In the genomic region with DNA sequence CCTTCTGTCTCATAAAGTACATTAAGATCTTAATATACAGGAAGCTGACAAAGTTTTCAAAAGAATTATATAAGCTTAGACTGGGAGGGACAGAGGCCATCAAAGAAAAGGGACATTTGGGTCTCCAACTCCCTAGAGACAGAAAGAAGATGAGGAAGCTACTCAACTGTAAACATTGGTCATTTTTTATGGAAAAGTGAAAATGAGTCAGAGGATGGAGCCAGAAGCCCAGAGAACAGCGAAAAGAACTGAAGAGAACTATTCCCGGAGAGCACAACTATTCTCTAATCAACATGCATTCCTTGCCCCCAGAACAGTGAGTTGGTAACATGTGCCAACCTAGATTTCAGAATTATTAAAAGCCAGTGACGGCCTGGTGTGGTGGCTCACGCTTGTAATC, we compare ENCODE assay signal across 31 cellular contexts.
"Had no signal": no experiment of that assay in that cellular context is flagged by ENCODE, and none has a peak within 500 bp of the region (broad histone marks: within the 10 kb centered on the region; RNA-seq: fewer than 3 reads in every experiment).

No MANE protein-coding gene starts in this region.

- H3K36me3 ChIP-seq: brain microvascular endothelial cell, breast epithelium had no signal

- H3K9me3 ChIP-seq: body of pancreas, breast epithelium had no signal

- H3K4me1 Mint-ChIP-seq: activated B cell treated with CpG ODN at 0.5 μM for 24 hours; activated CD4-positive, alpha-beta T cell treated with anti-CD3 and anti-CD28 coated beads, Interleukin-2, amount 10 ng/mL, durations not matched to agents 24 days and 14 days; activated naive CD8-positive, alpha-beta T cell treated with anti-CD3 and anti-CD28 coated beads for 36 hours; activated T-helper 17 cell treated with anti-CD3 and anti-CD28 coated beads, Interleukin-2, amount 50 U/mL, for 72 hours had no signal

- DNase-seq: activated B cell treated with CpG ODN at 0.5 μM for 24 hours; activated CD4-positive, alpha-beta memory T cell treated with anti-CD3 and anti-CD28 coated beads for 36 hours; activated CD4-positive, alpha-beta T cell treated with anti-CD3 and anti-CD28 coated beads for 4 hours; activated CD4-positive, alpha-beta T cell treated with anti-CD3 and anti-CD28 coated beads, Interleukin-2, amount 10 ng/mL, durations not matched to agents 24 days and 14 days; activated CD4-positive, CD25-positive, alpha-beta regulatory T cell treated with anti-CD3 and anti-CD28 coated beads, Interleukin-2, amount 50 U/mL, for 72 hours; activated CD8-positive, alpha-beta memory T cell treated with anti-CD3 and anti-CD28 coated beads, Interleukin-2, amount 50 U/mL, for 4 hours; activated CD8-positive, alpha-beta T cell treated with anti-CD3 and anti-CD28 coated beads for 36 hours; activated effector memory CD4-positive, alpha-beta T cell treated with anti-CD3 and anti-CD28 coated beads, Interleukin-2, amount 50 U/mL, for 16 hours; activated gamma-delta T cell treated with Interleukin-2 at 50 U/mL for 16 hours; activated naive CD4-positive, alpha-beta T cell; activated naive CD4-positive, alpha-beta T cell treated with anti-CD3 and anti-CD28 coated beads for 36 hours; activated naive CD8-positive, alpha-beta T cell treated with anti-CD3 and anti-CD28 coated beads for 36 hours; activated T-cell treated with anti-CD3 and anti-CD28 coated beads for 4 hours; activated T-cell treated with anti-CD3 and anti-CD28 coated beads, Interleukin-2, amount 50 U/mL, for 1 hour; activated T-cell treated with anti-CD3 and anti-CD28 coated beads, Interleukin-2, amount 50 U/mL, for 4 hours; activated T-cell treated with anti-CD3 and anti-CD28 coated beads, Interleukin-2, amount 50 U/mL, for 72 hours; amygdala; anterior cingulate cortex; body of pancreas; brain microvascular endothelial cell; central memory CD4-positive, alpha-beta T cell; T-helper 1 cell; T-helper 2 cell; T-helper 9 cell had no signal

- H3K27ac Mint-ChIP-seq: activated B cell treated with CpG ODN at 0.5 μM for 24 hours; activated CD4-positive, alpha-beta memory T cell treated with anti-CD3 and anti-CD28 coated beads for 36 hours; activated CD4-positive, alpha-beta T cell treated with anti-CD3 and anti-CD28 coated beads, Interleukin-2, amount 10 ng/mL, durations not matched to agents 24 days and 14 days; activated CD8-positive, alpha-beta T cell treated with anti-CD3 and anti-CD28 coated beads for 36 hours; activated naive CD4-positive, alpha-beta T cell treated with anti-CD3 and anti-CD28 coated beads for 36 hours; activated naive CD4-positive, alpha-beta T cell treated with anti-CD3 and anti-CD28 coated beads, Interleukin-2, amount 50 U/mL, for 72 hours; activated naive CD8-positive, alpha-beta T cell treated with anti-CD3 and anti-CD28 coated beads for 36 hours; activated T-cell treated with anti-CD3 and anti-CD28 coated beads, Interleukin-2, amount 50 U/mL, for 72 hours; activated T-helper 1 cell treated with anti-CD3 and anti-CD28 coated beads, Interleukin-12 subunit alpha, Interleukin-12 subunit beta, Interleukin-2, Interleukin-4 antibody, amounts not matched to agents 30 ng/mL and 10 ng/mL and 1 ng/mL, durations not matched to agents 14 hours and 24 hours and 36 hours; activated T-helper 17 cell treated with anti-CD3 and anti-CD28 coated beads, Interleukin-2, amount 50 U/mL, for 72 hours; T-helper 1 cell treated with Interleukin-12 subunit alpha and Interleukin-12 subunit beta and Interleukin-4 antibody, amounts not matched to agents 30 μg/mL and 1 μg/mL, for 36 hours; T-helper 2 cell treated with Interferon-gamma antibody and Interleukin-4, amounts not matched to agents 5 μg/mL and 100 μg/mL, for 36 hours had no signal

- H3K4me3 ChIP-seq: body of pancreas, breast epithelium had no signal

- H3K27me3 ChIP-seq: body of pancreas, brain microvascular endothelial cell, breast epithelium had no signal

- H3K9me3 Mint-ChIP-seq: activated CD4-positive, alpha-beta T cell treated with anti-CD3 and anti-CD28 coated beads, Interleukin-2, amount 10 ng/mL, durations not matched to agents 24 days and 14 days had no signal

- ATAC-seq: activated CD8-positive, alpha-beta T cell treated with anti-CD3 and anti-CD28 coated beads for 36 hours; activated naive CD4-positive, alpha-beta T cell treated with anti-CD3 and anti-CD28 coated beads, Interleukin-2, amount 50 U/mL, for 72 hours; activated T-cell treated with anti-CD3 and anti-CD28 coated beads, Interleukin-2, amount 50 U/mL, for 4 hours; activated T-cell treated with anti-CD3 and anti-CD28 coated beads, Interleukin-2, amount 50 U/mL, for 72 hours; activated T-helper 17 cell treated with anti-CD3 and anti-CD28 coated beads, Interleukin-2, amount 50 U/mL, for 72 hours; body of pancreas had no signal

- H3K4me1 ChIP-seq: body of pancreas, breast epithelium had no signal

- H3K36me3 Mint-ChIP-seq: activated CD4-positive, alpha-beta memory T cell treated with anti-CD3 and anti-CD28 coated beads for 36 hours; activated naive CD8-positive, alpha-beta T cell treated with anti-CD3 and anti-CD28 coated beads for 36 hours had no signal

- H3K27me3 Mint-ChIP-seq: activated B cell treated with CpG ODN at 0.5 μM for 24 hours; activated CD4-positive, alpha-beta memory T cell treated with anti-CD3 and anti-CD28 coated beads for 36 hours; activated CD4-positive, alpha-beta T cell treated with anti-CD3 and anti-CD28 coated beads, Interleukin-2, amount 10 ng/mL, durations not matched to agents 24 days and 14 days; activated CD8-positive, alpha-beta T cell treated with anti-CD3 and anti-CD28 coated beads for 36 hours; activated naive CD8-positive, alpha-beta T cell treated with anti-CD3 and anti-CD28 coated beads for 36 hours; activated T-helper 17 cell treated with anti-CD3 and anti-CD28 coated beads, Interleukin-2, amount 50 U/mL, for 72 hours had no signal

- H3K4me3 Mint-ChIP-seq: activated B cell treated with CpG ODN at 0.5 μM for 24 hours; activated CD4-positive, alpha-beta memory T cell treated with anti-CD3 and anti-CD28 coated beads for 36 hours; activated CD4-positive, alpha-beta T cell treated with anti-CD3 and anti-CD28 coated beads, Interleukin-2, amount 10 ng/mL, durations not matched to agents 24 days and 14 days; activated CD8-positive, alpha-beta T cell treated with anti-CD3 and anti-CD28 coated beads for 36 hours; activated naive CD4-positive, alpha-beta T cell treated with anti-CD3 and anti-CD28 coated beads for 36 hours; activated naive CD8-positive, alpha-beta T cell treated with anti-CD3 and anti-CD28 coated beads for 36 hours; activated T-cell treated with anti-CD3 and anti-CD28 coated beads, Interleukin-2, amount 50 U/mL, for 4 hours; activated T-cell treated with anti-CD3 and anti-CD28 coated beads, Interleukin-2, amount 50 U/mL, for 72 hours; activated T-helper 1 cell treated with anti-CD3 and anti-CD28 coated beads, Interleukin-12 subunit alpha, Interleukin-12 subunit beta, Interleukin-2, Interleukin-4 antibody, amounts not matched to agents 30 ng/mL and 10 ng/mL and 1 ng/mL, durations not matched to agents 14 hours and 24 hours and 36 hours; activated T-helper 17 cell treated with anti-CD3 and anti-CD28 coated beads, Interleukin-2, amount 50 U/mL, for 72 hours; T-helper 1 cell treated with Interleukin-12 subunit alpha and Interleukin-12 subunit beta and Interleukin-4 antibody, amounts not matched to agents 30 μg/mL and 1 μg/mL, for 36 hours; T-helper 2 cell treated with Interferon-gamma antibody and Interleukin-4, amounts not matched to agents 5 μg/mL and 100 μg/mL, for 36 hours had no signal

- H3K27ac ChIP-seq: body of pancreas, brain microvascular endothelial cell, breast epithelium, VCaP had no signal
